In genomic region chr2:47099712-47100111, GRCh38 we compare ENCODE assay signal across 3 cellular contexts. TPM values are rescaled to one million over a fixed set of nuclear protein-coding genes. Genes with fewer than 3 reads are reported as not detected.
"Had no signal": no experiment of that assay in that cellular context is flagged by ENCODE, and none has a peak within 500 bp of the region (broad histone marks: within the 10 kb centered on the region; RNA-seq: fewer than 3 reads in every experiment).

No MANE protein-coding gene starts in this region.

RNA-seq across cellular contexts. Expression of gene STPG4, which starts 55.4 kb away (rescaled TPM):
- total RNA-seq: activated CD4-positive, alpha-beta memory T cell treated with anti-CD3 and anti-CD28 coated beads for 36 hours; activated CD8-positive, alpha-beta T cell treated with anti-CD3 and anti-CD28 coated beads for 36 hours; WTC11 had no signal
